ENCODE assay signal across 14 cellular contexts in the genomic region with DNA sequence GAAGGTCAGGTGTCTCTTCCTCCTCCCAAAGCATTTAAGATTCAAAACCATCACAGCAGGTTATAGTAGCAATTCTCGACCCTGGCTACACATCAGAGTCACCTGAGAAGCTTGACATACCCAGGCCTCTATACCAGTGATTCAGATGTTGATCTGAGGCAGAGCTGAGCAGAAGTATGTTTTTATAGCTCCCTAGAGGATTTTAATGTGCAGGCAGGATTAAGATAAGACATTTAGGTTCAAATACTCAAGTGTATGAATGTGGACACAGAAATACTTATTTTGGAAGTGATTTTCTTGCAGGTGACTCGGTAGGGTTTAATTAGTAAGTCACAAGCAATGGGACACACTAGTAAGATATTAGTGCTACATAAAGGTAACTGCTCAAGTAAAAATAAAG.
"Had no signal": no experiment of that assay in that cellular context is flagged by ENCODE, and none has a peak within 500 bp of the region (broad histone marks: within the 10 kb centered on the region; RNA-seq: fewer than 3 reads in every experiment).

No MANE protein-coding gene starts in this region.

- H3K79me2 ChIP-seq: parathyroid adenoma had no signal

- H3K4me3 ChIP-seq: dorsolateral prefrontal cortex, lung, mucosa of descending colon, neural progenitor cell, thoracic aorta, tibial nerve, upper lobe of left lung had no signal

- H3K9ac ChIP-seq: neural progenitor cell, parathyroid adenoma had no signal

- H3K4me1 ChIP-seq: parathyroid adenoma had no signal

- DNase-seq: dorsolateral prefrontal cortex; effector CD4-positive, alpha-beta T cell; hypothalamus; kidney; mucosa of descending colon; naive B cell; stimulated activated CD4-positive, alpha-beta T cell treated with anti-CD3 and anti-CD28 coated beads, Interleukin-4, amount 100 ng/mL, for 4 hours; stimulated activated naive CD8-positive, alpha-beta T cell treated with anti-CD3 and anti-CD28 coated beads, Interleukin-15, Interleukin-2, amounts not matched to agents 100 U/mL and 50 U/mL, for 24 hours; upper lobe of left lung had no signal

- H3K27me3 ChIP-seq: dorsolateral prefrontal cortex, neural progenitor cell, tibial nerve, upper lobe of left lung had no signal

- H3K27ac ChIP-seq: neural progenitor cell, parathyroid adenoma, thoracic aorta, tibial nerve, upper lobe of left lung had no signal

- H3K9me3 ChIP-seq: mucosa of descending colon, thoracic aorta, tibial nerve, upper lobe of left lung had no signal

- H3K4me2 ChIP-seq: neural progenitor cell had no signal

- H2AFZ ChIP-seq: neural progenitor cell, parathyroid adenoma had no signal
